Comparison of ENCODE assay signal across 22 cellular contexts in the genomic region with DNA sequence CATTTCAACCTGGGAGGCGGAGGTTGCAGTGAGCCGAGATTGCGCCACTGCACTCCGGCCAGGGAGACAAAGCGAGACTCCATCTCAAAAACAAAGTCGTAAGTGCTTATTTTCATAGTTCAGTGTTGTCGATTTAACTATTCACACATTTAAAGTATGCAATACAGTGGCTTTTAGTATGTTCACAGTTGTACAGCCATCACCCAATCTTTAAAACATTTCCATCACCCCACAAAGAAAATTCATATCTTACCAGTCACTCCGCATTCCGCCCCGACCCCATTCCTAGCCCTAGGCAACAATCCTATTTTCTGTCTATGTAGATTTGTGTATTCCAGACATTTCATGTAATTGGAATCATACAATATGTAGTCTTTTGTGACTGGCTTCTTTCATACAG. TPM values are rescaled to one million over a fixed set of nuclear protein-coding genes. Genes with fewer than 3 reads are reported as not detected.
A peak's percentile ranks its signal among the peaks of the same experiment; 100 is the strongest.
DNase-seq lines count a peak whose midpoint lies in the region; ATAC-seq, FAIRE-seq and TF ChIP-seq lines count a peak whose summit lies in the region.
"Had no signal": no experiment of that assay in that cellular context is flagged by ENCODE, and none has a peak within 500 bp of the region (broad histone marks: within the 10 kb centered on the region; RNA-seq: fewer than 3 reads in every experiment).

No MANE protein-coding gene starts in this region.

- dilution Hi-C loops in endothelial cell of umbilical vein (cut with MboI; ENCODE audit: extremely low pct_ligation_motif_present, low sequenced_read_pairs) = no loop called here

- BruUV-seq in endothelial cell of umbilical vein (replicated peaks; lab: Mats Ljungman, UMichigan) = no TSS peak

- H3K27ac Mint-ChIP-seq in stimulated activated naive CD8-positive, alpha-beta T cell treated with anti-CD3 and anti-CD28 coated beads, Interleukin-15, Interleukin-2, amounts not matched to agents 100 ng/mL and 50 ng/mL, for 24 hours = peak overlapping the region; percentile 73

- POLR2A ChIA-PET in endothelial cell of umbilical vein (lab: Charles Lee) = no interaction called here

- peaks cover 9% of the 10 kb centered on the region for H4K20me1 ChIP-seq in endothelial cell of umbilical vein (replicated peaks; ENCODE audit: control insufficient read depth, extremely low read depth, insufficient read depth, low read length)

- H3K36me3 Mint-ChIP-seq in stimulated activated naive CD8-positive, alpha-beta T cell treated with anti-CD3 and anti-CD28 coated beads, Interleukin-15, Interleukin-2, amounts not matched to agents 100 ng/mL and 50 ng/mL, for 24 hours (ENCODE audit: low read depth) = peaks cover 43% of the 10 kb centered on the region
- H3K36me3 Mint-ChIP-seq: immature natural killer cell had no signal

- H3K4me3 ChIP-seq in SK-N-MC = no peak overlapping the region
- H3K4me3 ChIP-seq in endothelial cell of umbilical vein (replicated peaks in 1 of 3; ENCODE audit: insufficient read depth in 1 of 3, low read depth in 1 of 3, low read length in 3 of 3) = no peak overlapping the region
- H3K4me3 ChIP-seq: coronary artery, lower lobe of right lung, transverse colon had no signal

- H3K4me2 ChIP-seq in endothelial cell of umbilical vein (ENCODE audit: insufficient read depth, low read length) = no peak overlapping the region

- H3K79me2 ChIP-seq in endothelial cell of umbilical vein (ENCODE audit: control insufficient read depth, insufficient read depth, low read length) = peaks cover 99% of the 10 kb centered on the region

- H3K9ac ChIP-seq in SK-N-MC (ENCODE audit: insufficient read length) (no peak overlapping the region), endothelial cell of umbilical vein (replicated peaks; ENCODE audit: extremely low read depth, insufficient read depth, low read length) (no peak overlapping the region)

- DNase-seq in stimulated activated naive CD8-positive, alpha-beta T cell treated with anti-CD3 and anti-CD28 coated beads, Interleukin-15, Interleukin-2, amounts not matched to agents 100 U/mL and 50 U/mL, for 24 hours = no peak
- DNase-seq in SK-N-MC (ENCODE audit: low read depth, low spot score) = no peak
- no peak for DNase-seq in endothelial cell of umbilical vein (ENCODE audit: low read depth, low spot score)
- DNase-seq in activated effector memory CD4-positive, alpha-beta T cell treated with anti-CD3 and anti-CD28 coated beads, Interleukin-2, amount 50 U/mL, for 16 hours = no peak
- no peak for DNase-seq in NCI-H187 (lab: John Stamatoyannopoulos, UW)
- DNase-seq: activated CD8-positive, alpha-beta memory T cell treated with anti-CD3 and anti-CD28 coated beads, Interleukin-2, amount 10 ng/mL, durations not matched to agents 7 days and 5 days; DMS 273 treated with DMSO at 0.1 percent for 48 hours; glutamatergic neuron; immature natural killer cell; KBM-7; lower lobe of right lung; NCI-H1417; NCI-H345; right cardiac atrium; stimulated activated CD4-positive, alpha-beta T cell treated with anti-CD3 and anti-CD28 coated beads, Interleukin-2, amount 100 ng/mL, for 24 hours; transverse colon had no signal

- no peak for ATAC-seq in stimulated activated naive CD8-positive, alpha-beta T cell treated with anti-CD3 and anti-CD28 coated beads, Interleukin-15, Interleukin-2, amounts not matched to agents 100 U/mL and 50 U/mL, for 24 hours
- ATAC-seq in GM19463 (IDR thresholded peaks at IDR 0.05; ENCODE audit: unreplicated experiment) (no peak), HG03045 (IDR thresholded peaks at IDR 0.05; ENCODE audit: unreplicated experiment) (no peak)
- ATAC-seq: esophagus mucosa, lower lobe of right lung, right cardiac atrium had no signal

- H3K9me3 ChIP-seq in SK-N-MC (ENCODE audit: low read depth, low read length) (no peaks in the 10 kb centered on the region), endothelial cell of umbilical vein (replicated peaks; ENCODE audit: control insufficient read depth, insufficient read depth, low read length) (no peaks in the 10 kb centered on the region)
- H3K9me3 ChIP-seq: lower lobe of right lung, transverse colon had no signal

- CTCF ChIA-PET in endothelial cell of umbilical vein (lab: Charles Lee) = no interaction called here

- no peaks in the 10 kb centered on the region for H3K9me3 Mint-ChIP-seq in stimulated activated naive CD8-positive, alpha-beta T cell treated with anti-CD3 and anti-CD28 coated beads, Interleukin-15, Interleukin-2, amounts not matched to agents 100 ng/mL and 50 ng/mL, for 24 hours
- H3K9me3 Mint-ChIP-seq: immature natural killer cell, neural crest cell had no signal

- TF ChIP-seq POLR2A in endothelial cell of umbilical vein (IDR thresholded peaks at IDR 0.05; ENCODE audit: low read depth, low read length) = peak; percentile 25

- H3K4me3 Mint-ChIP-seq in stimulated activated naive CD8-positive, alpha-beta T cell treated with anti-CD3 and anti-CD28 coated beads, Interleukin-15, Interleukin-2, amounts not matched to agents 100 ng/mL and 50 ng/mL, for 24 hours = peak overlapping the region; percentile 13
- H3K4me3 Mint-ChIP-seq: activated CD8-positive, alpha-beta memory T cell treated with anti-CD3 and anti-CD28 coated beads, Interleukin-2, amount 10 ng/mL, durations not matched to agents 7 days and 5 days; immature natural killer cell; neural crest cell had no signal

- no peak for FAIRE-seq in endothelial cell of umbilical vein (lab: Jason Lieb, UNC)

- TF ChIP-seq CTCF in endothelial cell of umbilical vein (IDR thresholded peaks at IDR 0.05; ENCODE audit: extremely low read depth in 1 of 2, insufficient read depth in 1 of 2, low read depth in 1 of 2, low read length in 2 of 2) = no peak

- H3K27ac ChIP-seq in SK-N-MC = peak overlapping the region; percentile 68
- H3K27ac ChIP-seq in endothelial cell of umbilical vein (ENCODE audit: insufficient read depth, low read depth, low read length) = no peak overlapping the region
- H3K27ac ChIP-seq: coronary artery, lower lobe of right lung, transverse colon had no signal

- H3K4me1 Mint-ChIP-seq in stimulated activated naive CD8-positive, alpha-beta T cell treated with anti-CD3 and anti-CD28 coated beads, Interleukin-15, Interleukin-2, amounts not matched to agents 100 ng/mL and 50 ng/mL, for 24 hours (ENCODE audit: low read depth) = peaks cover 65% of the 10 kb centered on the region

- intact Hi-C loops in endothelial cell of umbilical vein (cut with micrococcal nuclease) = no loop called here

- peaks cover 42% of the 10 kb centered on the region for H3K36me3 ChIP-seq in SK-N-MC (ENCODE audit: insufficient read depth, low read length)
- no peaks in the 10 kb centered on the region for H3K36me3 ChIP-seq in endothelial cell of umbilical vein (ENCODE audit: control insufficient read depth in 2 of 2, extremely low read depth in 1 of 2, insufficient read depth in 2 of 2, low read length in 2 of 2)
- H3K36me3 ChIP-seq: lower lobe of right lung, transverse colon had no signal

- no peaks in the 10 kb centered on the region for H3K27me3 Mint-ChIP-seq in stimulated activated naive CD8-positive, alpha-beta T cell treated with anti-CD3 and anti-CD28 coated beads, Interleukin-15, Interleukin-2, amounts not matched to agents 100 ng/mL and 50 ng/mL, for 24 hours
- H3K27me3 Mint-ChIP-seq: activated CD8-positive, alpha-beta memory T cell treated with anti-CD3 and anti-CD28 coated beads, Interleukin-2, amount 10 ng/mL, durations not matched to agents 7 days and 5 days had no signal

- H3K27me3 ChIP-seq in endothelial cell of umbilical vein (ENCODE audit: control insufficient read depth in 2 of 2, insufficient read depth in 2 of 2, low read length in 2 of 2) = no peaks in the 10 kb centered on the region
- H3K27me3 ChIP-seq: transverse colon had no signal

- H3K4me1 ChIP-seq in endothelial cell of umbilical vein (ENCODE audit: control insufficient read depth, extremely low read depth, insufficient read depth, low read length) = no peaks in the 10 kb centered on the region

- no peak overlapping the region for H2AFZ ChIP-seq in endothelial cell of umbilical vein (ENCODE audit: low read depth, low read length)

- no peaks in the 10 kb centered on the region for H3K9me1 ChIP-seq in endothelial cell of umbilical vein (replicated peaks; ENCODE audit: control insufficient read depth, extremely low read depth, insufficient read depth, low read length)

TF ChIP-seq in endothelial cell of umbilical vein, 7 proteins besides CTCF, POLR2A, EP300 and RAD21:
- TF ChIP-seq GATA2 (IDR thresholded peaks at IDR 0.05; ENCODE audit: insufficient read depth, insufficient read length, low read depth, low read length) = no peak
- no peak for TF ChIP-seq POLR2AphosphoS5 (IDR thresholded peaks at IDR 0.05; ENCODE audit: insufficient read depth, low read depth, low read length)
- TF ChIP-seq JUN (IDR thresholded peaks at IDR 0.05; ENCODE audit: borderline replicate concordance, insufficient read depth, insufficient read length, low read depth) = no peak
- no peak for TF ChIP-seq FOS (IDR thresholded peaks at IDR 0.05; ENCODE audit: borderline replicate concordance, insufficient read depth, low read length)
- TF ChIP-seq, protein P1, sequence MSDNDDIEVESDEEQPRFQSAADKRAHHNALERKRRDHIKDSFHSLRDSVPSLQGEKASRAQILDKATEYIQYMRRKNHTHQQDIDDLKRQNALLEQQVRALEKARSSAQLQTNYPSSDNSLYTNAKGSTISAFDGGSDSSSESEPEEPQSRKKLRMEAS (IDR thresholded peaks at IDR 0.05; ENCODE audit: insufficient read depth, insufficient read length) = no peak
- no peak for TF ChIP-seq MYC (IDR thresholded peaks at IDR 0.05; ENCODE audit: low read depth, low read length)
- TF ChIP-seq EZH2 (IDR thresholded peaks at IDR 0.05; ENCODE audit: borderline replicate concordance, low read depth, low read length, severe bottlenecking) = no peak

RNA-seq across cellular contexts. Expression of a gene that starts 11.9 kb away (rescaled TPM):
- 161 and 170 TPM in 2 replicates for total RNA-seq in endothelial cell of umbilical vein
- 23.0 and 32.9 TPM in 2 replicates for polyA plus RNA-seq in endothelial cell of umbilical vein
- 42.3 and 43.3 TPM in 2 replicates for polyA plus RNA-seq in endothelial cell of umbilical vein (2011; cell fraction: cytosol; rRNA removed)
- 38.4 and 62.9 TPM in 2 replicates for polyA plus RNA-seq in endothelial cell of umbilical vein (2011; cell fraction: nucleus; rRNA removed)
- polyA plus RNA-seq in endothelial cell of umbilical vein (2012) = 94.7 and 111 TPM in 2 replicates
- polyA minus RNA-seq in endothelial cell of umbilical vein = 84.7 and 99.7 TPM in 2 replicates
- polyA minus RNA-seq in endothelial cell of umbilical vein (2011; cell fraction: cytosol; rRNA and poly(A)+ RNA removed) = 604 TPM
- polyA minus RNA-seq in endothelial cell of umbilical vein (2011; cell fraction: nucleus; rRNA and poly(A)+ RNA removed) = 70.8 and 145 TPM in 2 replicates
